In the genomic region with DNA sequence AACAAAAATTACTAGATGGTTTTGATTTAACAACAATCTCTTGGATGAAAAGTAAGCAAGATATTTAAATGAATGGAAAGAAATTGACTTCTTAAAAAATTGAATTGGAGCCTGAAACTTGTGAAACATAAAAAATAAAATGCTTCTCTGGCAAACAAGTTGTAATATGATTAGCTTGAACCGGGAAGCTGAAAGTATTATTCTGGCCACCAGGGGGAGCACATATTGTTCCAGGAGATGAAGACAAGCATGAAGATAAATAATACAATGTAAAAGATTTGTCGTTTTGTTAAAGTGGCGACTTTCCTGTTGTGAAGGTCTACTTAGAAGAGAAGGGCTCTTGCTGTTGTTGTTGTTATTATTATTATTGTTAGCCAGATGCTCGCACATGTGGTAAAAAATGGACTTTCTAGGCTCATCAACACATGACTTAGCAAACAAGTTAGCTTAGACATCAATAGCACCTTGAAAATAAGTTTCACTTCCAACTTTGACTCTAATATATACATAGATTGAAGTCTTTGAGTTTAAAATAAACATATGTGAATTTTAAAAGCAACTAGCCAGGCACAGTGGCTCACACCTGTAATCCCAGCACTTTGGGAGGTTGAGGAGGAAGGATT, we compare ENCODE assay signal across 2 cellular contexts.
TF ChIP-seq lines count a peak whose summit lies in the region.

No MANE protein-coding gene starts in this region.

TF ChIP-seq in K562, 482 proteins besides CTCF, POLR2A, EP300 and RAD21 (continued from another document):
- TF ChIP-seq, protein P1, sequence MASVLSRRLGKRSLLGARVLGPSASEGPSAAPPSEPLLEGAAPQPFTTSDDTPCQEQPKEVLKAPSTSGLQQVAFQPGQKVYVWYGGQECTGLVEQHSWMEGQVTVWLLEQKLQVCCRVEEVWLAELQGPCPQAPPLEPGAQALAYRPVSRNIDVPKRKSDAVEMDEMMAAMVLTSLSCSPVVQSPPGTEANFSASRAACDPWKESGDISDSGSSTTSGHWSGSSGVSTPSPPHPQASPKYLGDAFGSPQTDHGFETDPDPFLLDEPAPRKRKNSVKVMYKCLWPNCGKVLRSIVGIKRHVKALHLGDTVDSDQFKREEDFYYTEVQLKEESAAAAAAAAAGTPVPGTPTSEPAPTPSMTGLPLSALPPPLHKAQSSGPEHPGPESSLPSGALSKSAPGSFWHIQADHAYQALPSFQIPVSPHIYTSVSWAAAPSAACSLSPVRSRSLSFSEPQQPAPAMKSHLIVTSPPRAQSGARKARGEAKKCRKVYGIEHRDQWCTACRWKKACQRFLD (CRISPR knock-in tag; IDR thresholded peaks at IDR 0.05): no peak
- no peak for TF ChIP-seq U2AF2 (optimal IDR thresholded peaks at IDR 0.05; ENCODE audit: low read depth, low read length)
- TF ChIP-seq, protein P2, sequence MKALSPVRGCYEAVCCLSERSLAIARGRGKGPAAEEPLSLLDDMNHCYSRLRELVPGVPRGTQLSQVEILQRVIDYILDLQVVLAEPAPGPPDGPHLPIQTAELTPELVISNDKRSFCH (CRISPR knock-in tag; IDR thresholded peaks at IDR 0.05): no peak
- TF ChIP-seq, protein P2 (tag; IDR thresholded peaks at IDR 0.05): no peak
- no peak for TF ChIP-seq CEBPG (CRISPR knock-in tag; IDR thresholded peaks at IDR 0.05)
- no peak for TF ChIP-seq CEBPG (tag; conservative IDR thresholded peaks at IDR 0.05 in 1 of 2, IDR thresholded peaks at IDR 0.05 in 1 of 2)
- no peak for TF ChIP-seq HSF4 (CRISPR knock-in tag; IDR thresholded peaks at IDR 0.05; ENCODE audit: borderline replicate concordance)
- no peak for TF ChIP-seq C11orf30 (IDR thresholded peaks at IDR 0.05; ENCODE audit: low read depth)
- TF ChIP-seq ZNF175 (CRISPR knock-in tag; IDR thresholded peaks at IDR 0.05; ENCODE audit: low read depth): no peak
- TF ChIP-seq TAF1 (IDR thresholded peaks at IDR 0.05; ENCODE audit: control insufficient read depth, extremely low read depth, insufficient read depth, low read length, severe bottlenecking): no peak
- no peak for TF ChIP-seq ASH1L (IDR thresholded peaks at IDR 0.05; ENCODE audit: borderline replicate concordance, low read depth, partially characterized antibody)
- TF ChIP-seq NEUROD1 (IDR thresholded peaks at IDR 0.05; ENCODE audit: borderline replicate concordance, low read depth, low read length, partially characterized antibody): no peak
- no peak for TF ChIP-seq TEAD2 (tag; IDR thresholded peaks at IDR 0.05)
- TF ChIP-seq RUNX1 (IDR thresholded peaks at IDR 0.05; ENCODE audit: low read depth): no peak
- TF ChIP-seq ILK (tag; IDR thresholded peaks at IDR 0.05; ENCODE audit: borderline replicate concordance, low read depth): no peak
- TF ChIP-seq BRD9 (IDR thresholded peaks at IDR 0.05; ENCODE audit: low read depth, partially characterized antibody): no peak

TF ChIP-seq in liver, 16 proteins besides CTCF, POLR2A, EP300 and RAD21:
- TF ChIP-seq REST (IDR thresholded peaks at IDR 0.05) (no peak), HNF4A (conservative IDR thresholded peaks at IDR 0.05) (no peak), YY1 (IDR thresholded peaks at IDR 0.05) (no peak), HNF4G (IDR thresholded peaks at IDR 0.05) (no peak), MAX (IDR thresholded peaks at IDR 0.05) (no peak), NR2F2 (IDR thresholded peaks at IDR 0.05) (no peak), GABPA (IDR thresholded peaks at IDR 0.05 in 1 of 2, conservative IDR thresholded peaks at IDR 0.05 in 1 of 2) (no peak), FOXA1 (IDR thresholded peaks at IDR 0.05) (no peak), JUND (IDR thresholded peaks at IDR 0.05) (no peak), RXRA (IDR thresholded peaks at IDR 0.05) (no peak), EGR1 (IDR thresholded peaks at IDR 0.05; ENCODE audit: low read depth in 2 of 2) (no peak), TAF1 (conservative IDR thresholded peaks at IDR 0.05) (no peak)
- TF ChIP-seq, protein P3, sequence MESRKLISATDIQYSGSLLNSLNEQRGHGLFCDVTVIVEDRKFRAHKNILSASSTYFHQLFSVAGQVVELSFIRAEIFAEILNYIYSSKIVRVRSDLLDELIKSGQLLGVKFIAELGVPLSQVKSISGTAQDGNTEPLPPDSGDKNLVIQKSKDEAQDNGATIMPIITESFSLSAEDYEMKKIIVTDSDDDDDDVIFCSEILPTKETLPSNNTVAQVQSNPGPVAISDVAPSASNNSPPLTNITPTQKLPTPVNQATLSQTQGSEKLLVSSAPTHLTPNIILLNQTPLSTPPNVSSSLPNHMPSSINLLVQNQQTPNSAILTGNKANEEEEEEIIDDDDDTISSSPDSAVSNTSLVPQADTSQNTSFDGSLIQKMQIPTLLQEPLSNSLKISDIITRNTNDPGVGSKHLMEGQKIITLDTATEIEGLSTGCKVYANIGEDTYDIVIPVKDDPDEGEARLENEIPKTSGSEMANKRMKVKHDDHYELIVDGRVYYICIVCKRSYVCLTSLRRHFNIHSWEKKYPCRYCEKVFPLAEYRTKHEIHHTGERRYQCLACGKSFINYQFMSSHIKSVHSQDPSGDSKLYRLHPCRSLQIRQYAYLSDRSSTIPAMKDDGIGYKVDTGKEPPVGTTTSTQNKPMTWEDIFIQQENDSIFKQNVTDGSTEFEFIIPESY (IDR thresholded peaks at IDR 0.05): no peak
TF ChIP-seq in liver: peak in this region for 0.
